Comparison of ENCODE assay signal across 1 cellular context in the genomic region with DNA sequence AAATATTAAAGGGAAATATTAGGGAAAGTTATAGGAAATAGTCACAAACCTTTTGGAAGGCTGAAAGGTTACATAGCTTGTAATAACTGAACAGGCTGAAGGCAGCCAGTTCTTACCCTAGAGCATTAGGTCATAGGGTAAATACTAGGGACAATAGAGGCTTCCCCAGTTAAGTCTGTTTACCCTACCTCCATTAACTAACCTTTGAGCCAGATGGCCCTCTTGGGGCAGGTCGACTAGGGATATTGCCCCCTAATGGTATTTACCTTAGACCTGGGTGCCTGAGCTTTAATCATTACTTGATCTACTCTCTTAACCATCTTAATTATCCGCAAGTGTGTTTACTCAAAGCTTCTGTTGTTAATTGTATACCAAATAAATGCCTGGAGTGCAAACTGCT.
A peak's percentile ranks its signal among the peaks of the same experiment; 100 is the strongest.
TF ChIP-seq lines count a peak whose summit lies in the region.
"Not testable (repeated sequence)": the region's sequence is repeated elsewhere in the genome, so short reads cannot be mapped to it uniquely, and the experiment has no call there.

No MANE protein-coding gene starts in this region.

TF ChIP-seq in HepG2, 621 proteins besides CTCF, POLR2A, EP300 and RAD21 (continued from another document and continues in another):
- TF ChIP-seq FOXJ3 (CRISPR knock-in tag; IDR thresholded peaks at IDR 0.05; ENCODE audit: borderline replicate concordance) (0 out of 2 replicates have a peak, but pooled peaks have one; percentile 22), HMG20A (CRISPR knock-in tag; IDR thresholded peaks at IDR 0.05; ENCODE audit: borderline replicate concordance) (0 out of 2 replicates have a peak, but pooled peaks have one; percentile 31), ISL2 (CRISPR knock-in tag; IDR thresholded peaks at IDR 0.05) (peak; percentile 84), HHEX (CRISPR knock-in tag; IDR thresholded peaks at IDR 0.05) (0 out of 2 replicates have a peak, but pooled peaks have one; percentile 7), CREM (IDR thresholded peaks at IDR 0.05) (peak; percentile 45; the same call in 1 of the 2 replicates), FOXA3 (CRISPR knock-in tag; IDR thresholded peaks at IDR 0.05) (peak; percentile 78), RXRB (CRISPR knock-in tag; IDR thresholded peaks at IDR 0.05; ENCODE audit: borderline replicate concordance) (peak; percentile 91), RXRA (CRISPR knock-in tag; IDR thresholded peaks at IDR 0.05) (peak; percentile 73; the same call in 1 of the 2 replicates), ELF3 (CRISPR knock-in tag; IDR thresholded peaks at IDR 0.05) (0 out of 2 replicates have a peak, but pooled peaks have one; percentile 19), NR2F6 (IDR thresholded peaks at IDR 0.05) (peak; percentile 32; the same call in 1 of the 2 replicates), NR2F6 (CRISPR knock-in tag; IDR thresholded peaks at IDR 0.05) (peak; percentile 47; the same call in 1 of the 2 replicates), POGZ (CRISPR knock-in tag; IDR thresholded peaks at IDR 0.05) (0 out of 2 replicates have a peak, but pooled peaks have one; percentile 16), FOXO1 (CRISPR knock-in tag; IDR thresholded peaks at IDR 0.05) (peak; percentile 64; the same call in 1 of the 2 replicates), FOXA1 (IDR thresholded peaks at IDR 0.05) (peak; percentile 57; the same call in 1 of the 2 replicates), FOXA1 (CRISPR knock-in tag; IDR thresholded peaks at IDR 0.05) (peak; percentile 66; the same call in 1 of the 2 replicates), ATF7 (IDR thresholded peaks at IDR 0.05) (peak; percentile 34; the same call in 1 of the 2 replicates), ATF7 (CRISPR knock-in tag; IDR thresholded peaks at IDR 0.05) (peak; percentile 25; the same call in 1 of the 2 replicates), SATB2 (CRISPR knock-in tag; IDR thresholded peaks at IDR 0.05) (0 out of 2 replicates have a peak, but pooled peaks have one; percentile 43), HDAC2 (CRISPR knock-in tag; IDR thresholded peaks at IDR 0.05) (0 out of 2 replicates have a peak, but pooled peaks have one; percentile 25), BCL6 (CRISPR knock-in tag; IDR thresholded peaks at IDR 0.05) (peak; percentile 45; the same call in 1 of the 2 replicates), GATAD2A (CRISPR knock-in tag; IDR thresholded peaks at IDR 0.05) (peak; percentile 48; the same call in 1 of the 2 replicates), PPARG (CRISPR knock-in tag; conservative IDR thresholded peaks at IDR 0.05) (peak; percentile 77), HOXD1 (CRISPR knock-in tag; IDR thresholded peaks at IDR 0.05) (0 out of 2 replicates have a peak, but pooled peaks have one; percentile 29), TCF7 (IDR thresholded peaks at IDR 0.05; ENCODE audit: low read depth) (peak; percentile 48), HNF4A (CRISPR knock-in tag; IDR thresholded peaks at IDR 0.05) (peak; percentile 75), SOX5 (CRISPR knock-in tag; IDR thresholded peaks at IDR 0.05; ENCODE audit: borderline replicate concordance) (peak; percentile 90), MED1 (CRISPR knock-in tag; IDR thresholded peaks at IDR 0.05) (peak; percentile 61), FOXP1 (IDR thresholded peaks at IDR 0.05) (0 out of 2 replicates have a peak, but pooled peaks have one; percentile 26), FOXP1 (CRISPR knock-in tag; IDR thresholded peaks at IDR 0.05) (peak; percentile 77), SOX6 (CRISPR knock-in tag; IDR thresholded peaks at IDR 0.05) (peak; percentile 93)
- TF ChIP-seq, protein P1, sequence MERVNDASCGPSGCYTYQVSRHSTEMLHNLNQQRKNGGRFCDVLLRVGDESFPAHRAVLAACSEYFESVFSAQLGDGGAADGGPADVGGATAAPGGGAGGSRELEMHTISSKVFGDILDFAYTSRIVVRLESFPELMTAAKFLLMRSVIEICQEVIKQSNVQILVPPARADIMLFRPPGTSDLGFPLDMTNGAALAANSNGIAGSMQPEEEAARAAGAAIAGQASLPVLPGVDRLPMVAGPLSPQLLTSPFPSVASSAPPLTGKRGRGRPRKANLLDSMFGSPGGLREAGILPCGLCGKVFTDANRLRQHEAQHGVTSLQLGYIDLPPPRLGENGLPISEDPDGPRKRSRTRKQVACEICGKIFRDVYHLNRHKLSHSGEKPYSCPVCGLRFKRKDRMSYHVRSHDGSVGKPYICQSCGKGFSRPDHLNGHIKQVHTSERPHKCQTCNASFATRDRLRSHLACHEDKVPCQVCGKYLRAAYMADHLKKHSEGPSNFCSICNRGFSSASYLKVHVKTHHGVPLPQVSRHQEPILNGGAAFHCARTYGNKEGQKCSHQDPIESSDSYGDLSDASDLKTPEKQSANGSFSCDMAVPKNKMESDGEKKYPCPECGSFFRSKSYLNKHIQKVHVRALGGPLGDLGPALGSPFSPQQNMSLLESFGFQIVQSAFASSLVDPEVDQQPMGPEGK (CRISPR knock-in tag; IDR thresholded peaks at IDR 0.05) = peak; percentile 50; the same call in 1 of the 2 replicates
- not testable (repeated sequence) for TF ChIP-seq CREM (CRISPR knock-in tag; IDR thresholded peaks at IDR 0.05); SOX6 (IDR thresholded peaks at IDR 0.05)
- TF ChIP-seq, protein P2, sequence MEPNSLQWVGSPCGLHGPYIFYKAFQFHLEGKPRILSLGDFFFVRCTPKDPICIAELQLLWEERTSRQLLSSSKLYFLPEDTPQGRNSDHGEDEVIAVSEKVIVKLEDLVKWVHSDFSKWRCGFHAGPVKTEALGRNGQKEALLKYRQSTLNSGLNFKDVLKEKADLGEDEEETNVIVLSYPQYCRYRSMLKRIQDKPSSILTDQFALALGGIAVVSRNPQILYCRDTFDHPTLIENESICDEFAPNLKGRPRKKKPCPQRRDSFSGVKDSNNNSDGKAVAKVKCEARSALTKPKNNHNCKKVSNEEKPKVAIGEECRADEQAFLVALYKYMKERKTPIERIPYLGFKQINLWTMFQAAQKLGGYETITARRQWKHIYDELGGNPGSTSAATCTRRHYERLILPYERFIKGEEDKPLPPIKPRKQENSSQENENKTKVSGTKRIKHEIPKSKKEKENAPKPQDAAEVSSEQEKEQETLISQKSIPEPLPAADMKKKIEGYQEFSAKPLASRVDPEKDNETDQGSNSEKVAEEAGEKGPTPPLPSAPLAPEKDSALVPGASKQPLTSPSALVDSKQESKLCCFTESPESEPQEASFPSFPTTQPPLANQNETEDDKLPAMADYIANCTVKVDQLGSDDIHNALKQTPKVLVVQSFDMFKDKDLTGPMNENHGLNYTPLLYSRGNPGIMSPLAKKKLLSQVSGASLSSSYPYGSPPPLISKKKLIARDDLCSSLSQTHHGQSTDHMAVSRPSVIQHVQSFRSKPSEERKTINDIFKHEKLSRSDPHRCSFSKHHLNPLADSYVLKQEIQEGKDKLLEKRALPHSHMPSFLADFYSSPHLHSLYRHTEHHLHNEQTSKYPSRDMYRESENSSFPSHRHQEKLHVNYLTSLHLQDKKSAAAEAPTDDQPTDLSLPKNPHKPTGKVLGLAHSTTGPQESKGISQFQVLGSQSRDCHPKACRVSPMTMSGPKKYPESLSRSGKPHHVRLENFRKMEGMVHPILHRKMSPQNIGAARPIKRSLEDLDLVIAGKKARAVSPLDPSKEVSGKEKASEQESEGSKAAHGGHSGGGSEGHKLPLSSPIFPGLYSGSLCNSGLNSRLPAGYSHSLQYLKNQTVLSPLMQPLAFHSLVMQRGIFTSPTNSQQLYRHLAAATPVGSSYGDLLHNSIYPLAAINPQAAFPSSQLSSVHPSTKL (CRISPR knock-in tag; IDR thresholded peaks at IDR 0.05) = peak; percentile 86
- TF ChIP-seq, protein P3, sequence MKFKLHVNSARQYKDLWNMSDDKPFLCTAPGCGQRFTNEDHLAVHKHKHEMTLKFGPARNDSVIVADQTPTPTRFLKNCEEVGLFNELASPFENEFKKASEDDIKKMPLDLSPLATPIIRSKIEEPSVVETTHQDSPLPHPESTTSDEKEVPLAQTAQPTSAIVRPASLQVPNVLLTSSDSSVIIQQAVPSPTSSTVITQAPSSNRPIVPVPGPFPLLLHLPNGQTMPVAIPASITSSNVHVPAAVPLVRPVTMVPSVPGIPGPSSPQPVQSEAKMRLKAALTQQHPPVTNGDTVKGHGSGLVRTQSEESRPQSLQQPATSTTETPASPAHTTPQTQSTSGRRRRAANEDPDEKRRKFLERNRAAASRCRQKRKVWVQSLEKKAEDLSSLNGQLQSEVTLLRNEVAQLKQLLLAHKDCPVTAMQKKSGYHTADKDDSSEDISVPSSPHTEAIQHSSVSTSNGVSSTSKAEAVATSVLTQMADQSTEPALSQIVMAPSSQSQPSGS (CRISPR knock-in tag; IDR thresholded peaks at IDR 0.05) = peak; percentile 69; the same call in 1 of the 2 replicates
- TF ChIP-seq, protein P4, sequence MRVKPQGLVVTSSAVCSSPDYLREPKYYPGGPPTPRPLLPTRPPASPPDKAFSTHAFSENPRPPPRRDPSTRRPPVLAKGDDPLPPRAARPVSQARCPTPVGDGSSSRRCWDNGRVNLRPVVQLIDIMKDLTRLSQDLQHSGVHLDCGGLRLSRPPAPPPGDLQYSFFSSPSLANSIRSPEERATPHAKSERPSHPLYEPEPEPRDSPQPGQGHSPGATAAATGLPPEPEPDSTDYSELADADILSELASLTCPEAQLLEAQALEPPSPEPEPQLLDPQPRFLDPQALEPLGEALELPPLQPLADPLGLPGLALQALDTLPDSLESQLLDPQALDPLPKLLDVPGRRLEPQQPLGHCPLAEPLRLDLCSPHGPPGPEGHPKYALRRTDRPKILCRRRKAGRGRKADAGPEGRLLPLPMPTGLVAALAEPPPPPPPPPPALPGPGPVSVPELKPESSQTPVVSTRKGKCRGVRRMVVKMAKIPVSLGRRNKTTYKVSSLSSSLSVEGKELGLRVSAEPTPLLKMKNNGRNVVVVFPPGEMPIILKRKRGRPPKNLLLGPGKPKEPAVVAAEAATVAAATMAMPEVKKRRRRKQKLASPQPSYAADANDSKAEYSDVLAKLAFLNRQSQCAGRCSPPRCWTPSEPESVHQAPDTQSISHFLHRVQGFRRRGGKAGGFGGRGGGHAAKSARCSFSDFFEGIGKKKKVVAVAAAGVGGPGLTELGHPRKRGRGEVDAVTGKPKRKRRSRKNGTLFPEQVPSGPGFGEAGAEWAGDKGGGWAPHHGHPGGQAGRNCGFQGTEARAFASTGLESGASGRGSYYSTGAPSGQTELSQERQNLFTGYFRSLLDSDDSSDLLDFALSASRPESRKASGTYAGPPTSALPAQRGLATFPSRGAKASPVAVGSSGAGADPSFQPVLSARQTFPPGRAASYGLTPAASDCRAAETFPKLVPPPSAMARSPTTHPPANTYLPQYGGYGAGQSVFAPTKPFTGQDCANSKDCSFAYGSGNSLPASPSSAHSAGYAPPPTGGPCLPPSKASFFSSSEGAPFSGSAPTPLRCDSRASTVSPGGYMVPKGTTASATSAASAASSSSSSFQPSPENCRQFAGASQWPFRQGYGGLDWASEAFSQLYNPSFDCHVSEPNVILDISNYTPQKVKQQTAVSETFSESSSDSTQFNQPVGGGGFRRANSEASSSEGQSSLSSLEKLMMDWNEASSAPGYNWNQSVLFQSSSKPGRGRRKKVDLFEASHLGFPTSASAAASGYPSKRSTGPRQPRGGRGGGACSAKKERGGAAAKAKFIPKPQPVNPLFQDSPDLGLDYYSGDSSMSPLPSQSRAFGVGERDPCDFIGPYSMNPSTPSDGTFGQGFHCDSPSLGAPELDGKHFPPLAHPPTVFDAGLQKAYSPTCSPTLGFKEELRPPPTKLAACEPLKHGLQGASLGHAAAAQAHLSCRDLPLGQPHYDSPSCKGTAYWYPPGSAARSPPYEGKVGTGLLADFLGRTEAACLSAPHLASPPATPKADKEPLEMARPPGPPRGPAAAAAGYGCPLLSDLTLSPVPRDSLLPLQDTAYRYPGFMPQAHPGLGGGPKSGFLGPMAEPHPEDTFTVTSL (CRISPR knock-in tag; IDR thresholded peaks at IDR 0.05; ENCODE audit: borderline replicate concordance) = peak; percentile 26; the same call in 1 of the 2 replicates
- TF ChIP-seq, protein P5, sequence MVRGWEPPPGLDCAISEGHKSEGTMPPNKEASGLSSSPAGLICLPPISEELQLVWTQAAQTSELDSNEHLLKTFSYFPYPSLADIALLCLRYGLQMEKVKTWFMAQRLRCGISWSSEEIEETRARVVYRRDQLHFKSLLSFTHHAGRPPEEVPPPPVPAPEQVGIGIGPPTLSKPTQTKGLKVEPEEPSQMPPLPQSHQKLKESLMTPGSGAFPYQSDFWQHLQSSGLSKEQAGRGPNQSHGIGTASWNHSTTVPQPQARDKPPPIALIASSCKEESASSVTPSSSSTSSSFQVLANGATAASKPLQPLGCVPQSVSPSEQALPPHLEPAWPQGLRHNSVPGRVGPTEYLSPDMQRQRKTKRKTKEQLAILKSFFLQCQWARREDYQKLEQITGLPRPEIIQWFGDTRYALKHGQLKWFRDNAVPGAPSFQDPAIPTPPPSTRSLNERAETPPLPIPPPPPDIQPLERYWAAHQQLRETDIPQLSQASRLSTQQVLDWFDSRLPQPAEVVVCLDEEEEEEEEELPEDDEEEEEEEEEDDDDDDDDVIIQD (CRISPR knock-in tag; IDR thresholded peaks at IDR 0.05; ENCODE audit: low read depth) = peak; percentile 44; the same call in 1 of the 2 replicates
- TF ChIP-seq, protein P6, sequence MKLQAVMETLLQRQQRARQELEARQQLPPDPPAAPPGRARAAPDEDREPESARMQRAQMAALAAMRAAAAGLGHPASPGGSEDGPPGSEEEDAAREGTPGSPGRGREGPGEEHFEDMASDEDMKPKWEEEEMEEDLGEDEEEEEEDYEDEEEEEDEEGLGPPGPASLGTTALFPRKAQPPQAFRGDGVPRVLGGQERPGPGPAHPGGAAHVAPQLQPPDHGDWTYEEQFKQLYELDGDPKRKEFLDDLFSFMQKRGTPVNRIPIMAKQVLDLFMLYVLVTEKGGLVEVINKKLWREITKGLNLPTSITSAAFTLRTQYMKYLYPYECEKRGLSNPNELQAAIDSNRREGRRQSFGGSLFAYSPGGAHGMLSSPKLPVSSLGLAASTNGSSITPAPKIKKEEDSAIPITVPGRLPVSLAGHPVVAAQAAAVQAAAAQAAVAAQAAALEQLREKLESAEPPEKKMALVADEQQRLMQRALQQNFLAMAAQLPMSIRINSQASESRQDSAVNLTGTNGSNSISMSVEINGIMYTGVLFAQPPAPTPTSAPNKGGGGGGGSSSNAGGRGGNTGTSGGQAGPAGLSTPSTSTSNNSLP (IDR thresholded peaks at IDR 0.05; ENCODE audit: low read depth, low read length) = 0 out of 2 replicates have a peak, but pooled peaks have one; percentile 20
- TF ChIP-seq, protein P7, sequence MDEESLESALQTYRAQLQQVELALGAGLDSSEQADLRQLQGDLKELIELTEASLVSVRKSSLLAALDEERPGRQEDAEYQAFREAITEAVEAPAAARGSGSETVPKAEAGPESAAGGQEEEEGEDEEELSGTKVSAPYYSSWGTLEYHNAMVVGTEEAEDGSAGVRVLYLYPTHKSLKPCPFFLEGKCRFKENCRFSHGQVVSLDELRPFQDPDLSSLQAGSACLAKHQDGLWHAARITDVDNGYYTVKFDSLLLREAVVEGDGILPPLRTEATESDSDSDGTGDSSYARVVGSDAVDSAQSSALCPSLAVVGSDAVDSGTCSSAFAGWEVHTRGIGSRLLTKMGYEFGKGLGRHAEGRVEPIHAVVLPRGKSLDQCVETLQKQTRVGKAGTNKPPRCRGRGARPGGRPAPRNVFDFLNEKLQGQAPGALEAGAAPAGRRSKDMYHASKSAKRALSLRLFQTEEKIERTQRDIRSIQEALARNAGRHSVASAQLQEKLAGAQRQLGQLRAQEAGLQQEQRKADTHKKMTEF (CRISPR knock-in tag; IDR thresholded peaks at IDR 0.05) = peak; percentile 51; the same call in 1 of the 2 replicates
